In the genomic region with DNA sequence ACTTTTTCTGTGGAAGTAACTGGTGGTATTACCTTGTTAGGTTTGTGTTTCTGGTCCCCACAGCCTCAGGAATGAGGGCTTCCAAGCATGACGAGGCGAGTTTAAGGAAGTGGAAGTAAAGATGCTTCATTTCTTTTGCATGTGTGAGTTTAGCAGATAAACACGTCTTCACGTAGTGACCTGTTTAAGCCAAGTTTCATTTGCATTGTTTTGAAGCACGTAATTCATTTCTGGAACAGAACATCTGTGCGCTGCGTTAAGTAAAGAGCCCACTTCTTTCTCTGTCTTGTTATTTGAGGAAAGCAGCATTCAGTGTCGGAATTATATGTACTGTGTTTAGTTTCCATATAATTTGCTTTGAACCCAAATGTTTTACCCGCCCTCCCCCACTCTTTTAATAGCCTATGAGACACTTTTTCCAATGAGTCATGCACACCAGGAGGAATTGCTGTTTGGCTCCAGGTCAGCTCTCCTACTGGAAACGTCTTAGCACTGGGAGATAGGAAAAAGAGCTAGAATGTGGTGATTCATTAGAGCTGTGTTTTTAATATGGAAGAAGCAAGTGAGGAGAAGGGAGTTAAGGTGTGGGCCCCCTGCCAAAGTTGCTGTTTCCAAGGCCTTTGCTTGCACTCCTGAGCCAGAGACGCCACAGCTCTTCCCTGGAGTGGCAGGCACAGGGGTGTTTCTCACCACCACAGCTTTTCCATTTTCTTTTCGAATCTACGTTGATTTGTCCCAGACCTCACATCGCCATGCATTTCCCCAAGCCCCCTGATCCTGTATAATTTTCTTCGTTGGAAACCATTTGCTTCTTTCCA, we compare ENCODE assay signal across 1 cellular context.
TF ChIP-seq lines count a peak whose summit lies in the region.

No MANE protein-coding gene starts in this region.

TF ChIP-seq in HCT116, 20 proteins besides CTCF, POLR2A, EP300 and RAD21 (continued from another document):
- TF ChIP-seq, protein P1, sequence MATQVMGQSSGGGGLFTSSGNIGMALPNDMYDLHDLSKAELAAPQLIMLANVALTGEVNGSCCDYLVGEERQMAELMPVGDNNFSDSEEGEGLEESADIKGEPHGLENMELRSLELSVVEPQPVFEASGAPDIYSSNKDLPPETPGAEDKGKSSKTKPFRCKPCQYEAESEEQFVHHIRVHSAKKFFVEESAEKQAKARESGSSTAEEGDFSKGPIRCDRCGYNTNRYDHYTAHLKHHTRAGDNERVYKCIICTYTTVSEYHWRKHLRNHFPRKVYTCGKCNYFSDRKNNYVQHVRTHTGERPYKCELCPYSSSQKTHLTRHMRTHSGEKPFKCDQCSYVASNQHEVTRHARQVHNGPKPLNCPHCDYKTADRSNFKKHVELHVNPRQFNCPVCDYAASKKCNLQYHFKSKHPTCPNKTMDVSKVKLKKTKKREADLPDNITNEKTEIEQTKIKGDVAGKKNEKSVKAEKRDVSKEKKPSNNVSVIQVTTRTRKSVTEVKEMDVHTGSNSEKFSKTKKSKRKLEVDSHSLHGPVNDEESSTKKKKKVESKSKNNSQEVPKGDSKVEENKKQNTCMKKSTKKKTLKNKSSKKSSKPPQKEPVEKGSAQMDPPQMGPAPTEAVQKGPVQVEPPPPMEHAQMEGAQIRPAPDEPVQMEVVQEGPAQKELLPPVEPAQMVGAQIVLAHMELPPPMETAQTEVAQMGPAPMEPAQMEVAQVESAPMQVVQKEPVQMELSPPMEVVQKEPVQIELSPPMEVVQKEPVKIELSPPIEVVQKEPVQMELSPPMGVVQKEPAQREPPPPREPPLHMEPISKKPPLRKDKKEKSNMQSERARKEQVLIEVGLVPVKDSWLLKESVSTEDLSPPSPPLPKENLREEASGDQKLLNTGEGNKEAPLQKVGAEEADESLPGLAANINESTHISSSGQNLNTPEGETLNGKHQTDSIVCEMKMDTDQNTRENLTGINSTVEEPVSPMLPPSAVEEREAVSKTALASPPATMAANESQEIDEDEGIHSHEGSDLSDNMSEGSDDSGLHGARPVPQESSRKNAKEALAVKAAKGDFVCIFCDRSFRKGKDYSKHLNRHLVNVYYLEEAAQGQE (IDR thresholded peaks at IDR 0.05; ENCODE audit: low read depth) = no peak
- TF ChIP-seq TCF7L2 (IDR thresholded peaks at IDR 0.05; ENCODE audit: borderline replicate concordance, extremely low read depth, insufficient read depth, insufficient read length) = peak; percentile 94
- TF ChIP-seq, protein P2, sequence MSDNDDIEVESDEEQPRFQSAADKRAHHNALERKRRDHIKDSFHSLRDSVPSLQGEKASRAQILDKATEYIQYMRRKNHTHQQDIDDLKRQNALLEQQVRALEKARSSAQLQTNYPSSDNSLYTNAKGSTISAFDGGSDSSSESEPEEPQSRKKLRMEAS (IDR thresholded peaks at IDR 0.05) = peak; percentile 73
- peak; percentile 87 for TF ChIP-seq EGR1 (IDR thresholded peaks at IDR 0.05; ENCODE audit: low read depth)
- TF ChIP-seq FOSL1 (IDR thresholded peaks at IDR 0.05; ENCODE audit: low read depth) = peak; percentile 100
